ENCODE assay signal across 11 cellular contexts in genomic region chr5:31935702-31936347, GRCh38.
DNase-seq lines count a peak whose midpoint lies in the region; ATAC-seq, FAIRE-seq and TF ChIP-seq lines count a peak whose summit lies in the region.
"Had no signal": no experiment of that assay in that cellular context is flagged by ENCODE, and none has a peak within 500 bp of the region (broad histone marks: within the 10 kb centered on the region; RNA-seq: fewer than 3 reads in every experiment).

No MANE protein-coding gene starts in this region.

- H3K4me3 ChIP-seq in MG63: no peak overlapping the region
- peak overlapping the region; percentile 29 to 71 (median 70) for H3K4me3 ChIP-seq in keratinocyte (ENCODE audit: control insufficient read depth in 2 of 3, extremely low read depth in 1 of 3, insufficient read depth in 2 of 3, low read depth in 1 of 3, low read length in 3 of 3)

- H3K4me2 ChIP-seq in keratinocyte (ENCODE audit: control insufficient read depth, extremely low read depth, insufficient read depth, low read depth, low read length): peak overlapping the region; percentile 95

- H3K4me3 Mint-ChIP-seq in brain: peak overlapping the region; percentile 27 to 80 (median 51)
- peak overlapping the region; percentile 28 for H3K4me3 Mint-ChIP-seq in type B pancreatic cell
- H3K4me3 Mint-ChIP-seq in effector memory CD8-positive, alpha-beta T cell: no peak overlapping the region

- H2AFZ ChIP-seq in keratinocyte (ENCODE audit: control insufficient read depth, low read length): peak overlapping the region; percentile 89

- no peak for ATAC-seq in HG03025 (IDR thresholded peaks at IDR 0.05; ENCODE audit: low FRiP score, unreplicated experiment)
- ATAC-seq in effector memory CD8-positive, alpha-beta T cell (replicated peaks): no peak

- H3K27me3 Mint-ChIP-seq in brain (no peaks in the 10 kb centered on the region), type B pancreatic cell (no peaks in the 10 kb centered on the region)
- peaks cover 0 to 5% of the 10 kb centered on the region in 2 donors for H3K27me3 Mint-ChIP-seq in effector memory CD8-positive, alpha-beta T cell

- peak; percentile 88 for FAIRE-seq in keratinocyte (lab: Jason Lieb, UNC)

- peak overlapping the region; percentile 81 for H3K9ac ChIP-seq in keratinocyte (ENCODE audit: control insufficient read depth, extremely low read depth, insufficient read depth, low read length)

- peak overlapping the region; percentile 80 for H3K27ac ChIP-seq in keratinocyte (ENCODE audit: control insufficient read depth, insufficient read depth, low read length)

- H3K9me3 Mint-ChIP-seq in brain (no peaks in the 10 kb centered on the region), type B pancreatic cell (no peaks in the 10 kb centered on the region)
- H3K9me3 Mint-ChIP-seq in effector memory CD8-positive, alpha-beta T cell: peaks cover 3 to 6% of the 10 kb centered on the region in 2 donors

- H3K9me1 ChIP-seq in keratinocyte (ENCODE audit: control insufficient read depth, extremely low read depth, insufficient read depth, low read length): no peaks in the 10 kb centered on the region

- H3K79me2 ChIP-seq in keratinocyte (ENCODE audit: control insufficient read depth, insufficient read depth, low read length): peaks cover 9% of the 10 kb centered on the region

- no peaks in the 10 kb centered on the region for H3K36me3 ChIP-seq in MG63
- no peaks in the 10 kb centered on the region for H3K36me3 ChIP-seq in keratinocyte (ENCODE audit: control insufficient read depth in 2 of 2, extremely low read depth in 1 of 2, insufficient read depth in 2 of 2, low read length in 2 of 2)

- H3K27me3 ChIP-seq in MG63: no peaks in the 10 kb centered on the region
- H3K27me3 ChIP-seq in keratinocyte (ENCODE audit: control insufficient read depth, extremely low read depth, insufficient read depth, low read length): no peaks in the 10 kb centered on the region

- H3K27ac Mint-ChIP-seq in brain (peak overlapping the region in 2 of 5 experiments; percentile 63 to 98), type B pancreatic cell (no peak overlapping the region)
- H3K27ac Mint-ChIP-seq in effector memory CD8-positive, alpha-beta T cell: no peak overlapping the region

- H3K9me3 ChIP-seq in MG63 (no peaks in the 10 kb centered on the region), keratinocyte (ENCODE audit: control insufficient read depth, low read depth, low read length) (no peaks in the 10 kb centered on the region)

- H3K4me1 Mint-ChIP-seq in brain: peaks cover 21% of the 10 kb centered on the region
- H3K4me1 Mint-ChIP-seq in type B pancreatic cell (ENCODE audit: unreplicated experiment): peaks cover 17% of the 10 kb centered on the region
- no peaks in the 10 kb centered on the region for H3K4me1 Mint-ChIP-seq in effector memory CD8-positive, alpha-beta T cell (ENCODE audit: low read depth in 2 of 2)

- TF ChIP-seq CTCF in brain (conservative IDR thresholded peaks at IDR 0.05) (no peak), keratinocyte (optimal IDR thresholded peaks at IDR 0.05 in 1 of 3, IDR thresholded peaks at IDR 0.05 in 1 of 3, conservative IDR thresholded peaks at IDR 0.05 in 1 of 3; ENCODE audit: extremely low read depth in 1 of 3, insufficient read depth in 2 of 3, low read length in 3 of 3) (no peak), type B pancreatic cell (conservative IDR thresholded peaks at IDR 0.05) (no peak)

- dilution Hi-C loops in keratinocyte (cut with MboI; ENCODE audit: extremely low pct_ligation_motif_present, low sequenced_read_pairs): no loop called here

- peaks cover 50% of the 10 kb centered on the region for H3K4me1 ChIP-seq in keratinocyte (ENCODE audit: control insufficient read depth, extremely low read depth, insufficient read depth, low read length)

- H4K20me1 ChIP-seq in keratinocyte (ENCODE audit: control insufficient read depth, extremely low read depth, insufficient read depth, low read length): no peaks in the 10 kb centered on the region

- DNase-seq in MG63: peak; percentile 59
- no peak for DNase-seq in keratinocyte (ENCODE audit: low read depth, low spot score)
- DNase-seq in type B pancreatic cell (ENCODE audit: extremely low spot score, unreplicated experiment): no peak
- no peak for DNase-seq in NOMO-1 (lab: John Stamatoyannopoulos, UW; ENCODE audit: unreplicated experiment in 2 of 2)
- no peak for DNase-seq in effector memory CD8-positive, alpha-beta T cell
- DNase-seq: activated CD8-positive, alpha-beta memory T cell treated with anti-CD3 and anti-CD28 coated beads for 24 hours; DND-41; mesendoderm; SW 1271 had no signal

- no peaks in the 10 kb centered on the region for H3K36me3 Mint-ChIP-seq in brain
- H3K36me3 Mint-ChIP-seq in type B pancreatic cell: no peaks in the 10 kb centered on the region
- no peaks in the 10 kb centered on the region for H3K36me3 Mint-ChIP-seq in effector memory CD8-positive, alpha-beta T cell (ENCODE audit: insufficient read depth)

Comparison
In these comparisons a context has a peak if more than half of its experiments do, and no peak if none do; other contexts are left out.
1. H3K4me3 Mint-ChIP-seq: peak in brain (5 of 5) and type B pancreatic cell (single experiment); none in effector memory CD8-positive, alpha-beta T cell (0 of 2).